Comparison of ENCODE assay signal across 1 cellular context in genomic region chr20:48599106-48599747, GRCh38.
A peak's percentile ranks its signal among the peaks of the same experiment; 100 is the strongest.
TF ChIP-seq lines count a peak whose summit lies in the region.

No MANE protein-coding gene starts in this region.

TF ChIP-seq in HepG2, 621 proteins besides CTCF, POLR2A, EP300 and RAD21 (continued from another document):
- TF ChIP-seq PRDM15 (CRISPR knock-in tag; IDR thresholded peaks at IDR 0.05), result no peak
- peak; percentile 94 for TF ChIP-seq RAD51 (IDR thresholded peaks at IDR 0.05; ENCODE audit: borderline replicate concordance)
- TF ChIP-seq FOXA1 (IDR thresholded peaks at IDR 0.05), result no peak
- TF ChIP-seq FOXA1 (CRISPR knock-in tag; IDR thresholded peaks at IDR 0.05), result no peak
- TF ChIP-seq DMAP1 (CRISPR knock-in tag; IDR thresholded peaks at IDR 0.05), result no peak
- TF ChIP-seq ZNF737 (CRISPR knock-in tag; IDR thresholded peaks at IDR 0.05; ENCODE audit: borderline replicate concordance), result no peak
- TF ChIP-seq XRCC5 (optimal IDR thresholded peaks at IDR 0.05; ENCODE audit: low read length), result no peak
- TF ChIP-seq ASH2L (IDR thresholded peaks at IDR 0.05; ENCODE audit: insufficient read length, low read depth, low read length), result no peak
- no peak for TF ChIP-seq ZNF136 (CRISPR knock-in tag; IDR thresholded peaks at IDR 0.05; ENCODE audit: low read depth)
- no peak for TF ChIP-seq SRSF4 (IDR thresholded peaks at IDR 0.05; ENCODE audit: low read depth, low read length, poor library complexity, severe bottlenecking)
- TF ChIP-seq, protein P1, sequence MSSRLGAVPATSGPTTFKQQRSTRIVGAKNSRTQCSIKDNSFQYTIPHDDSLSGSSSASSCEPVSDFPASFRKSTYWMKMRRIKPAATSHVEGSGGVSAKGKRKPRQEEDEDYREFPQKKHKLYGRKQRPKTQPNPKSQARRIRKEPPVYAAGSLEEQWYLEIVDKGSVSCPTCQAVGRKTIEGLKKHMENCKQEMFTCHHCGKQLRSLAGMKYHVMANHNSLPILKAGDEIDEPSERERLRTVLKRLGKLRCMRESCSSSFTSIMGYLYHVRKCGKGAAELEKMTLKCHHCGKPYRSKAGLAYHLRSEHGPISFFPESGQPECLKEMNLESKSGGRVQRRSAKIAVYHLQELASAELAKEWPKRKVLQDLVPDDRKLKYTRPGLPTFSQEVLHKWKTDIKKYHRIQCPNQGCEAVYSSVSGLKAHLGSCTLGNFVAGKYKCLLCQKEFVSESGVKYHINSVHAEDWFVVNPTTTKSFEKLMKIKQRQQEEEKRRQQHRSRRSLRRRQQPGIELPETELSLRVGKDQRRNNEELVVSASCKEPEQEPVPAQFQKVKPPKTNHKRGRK (CRISPR knock-in tag; IDR thresholded peaks at IDR 0.05), result no peak
- no peak for TF ChIP-seq TMF1 (CRISPR knock-in tag; IDR thresholded peaks at IDR 0.05; ENCODE audit: low read depth)
- TF ChIP-seq POLR2AphosphoS2 (IDR thresholded peaks at IDR 0.05; ENCODE audit: low read depth, low read length), result no peak
- no peak for TF ChIP-seq SMARCE1 (IDR thresholded peaks at IDR 0.05; ENCODE audit: borderline replicate concordance)
- no peak for TF ChIP-seq ZNF446 (CRISPR knock-in tag; IDR thresholded peaks at IDR 0.05)
- no peak for TF ChIP-seq FOXA3 (CRISPR knock-in tag; IDR thresholded peaks at IDR 0.05)
